ENCODE assay signal across 8 cellular contexts in genomic region chr16:57277586-57277985, GRCh38. TPM values are rescaled to one million over a fixed set of nuclear protein-coding genes. Genes with fewer than 3 reads are reported as not detected.
DNase-seq lines count a peak whose midpoint lies in the region; ATAC-seq and TF ChIP-seq lines count a peak whose summit lies in the region.

No MANE protein-coding gene starts in this region.

- peaks cover 0 to 7% (median 0%) of the 10 kb centered on the region in 3 donors for H3K4me1 ChIP-seq in gastroesophageal sphincter

- H3K27me3 Mint-ChIP-seq in CD14-positive monocyte (ENCODE audit: low read depth in 3 of 3) (peaks cover 15 to 22% (median 21%) of the 10 kb centered on the region in 3 donors), glutamatergic neuron (ENCODE audit: unreplicated experiment) (peaks cover under 1% of the 10 kb centered on the region)
- H3K27me3 Mint-ChIP-seq in activated CD4-positive, alpha-beta memory T cell treated with anti-CD3 and anti-CD28 coated beads, Interleukin-2, amount 10 ng/mL, durations not matched to agents 7 days and 5 days = peaks cover 10% of the 10 kb centered on the region

- H3K27ac ChIP-seq in gastroesophageal sphincter = no peak overlapping the region

- no peak for ATAC-seq in gastroesophageal sphincter
- no peak for ATAC-seq in HG03039 (IDR thresholded peaks at IDR 0.05; ENCODE audit: unreplicated experiment)

- H3K36me3 ChIP-seq in gastroesophageal sphincter = no peaks in the 10 kb centered on the region

- no peak overlapping the region for H3K4me3 ChIP-seq in gastroesophageal sphincter

- no peak for DNase-seq in CD14-positive monocyte (ENCODE audit: low spot score)
- DNase-seq in M059J (ENCODE audit: low read depth) = peak; percentile 95
- peak; percentile 82 for DNase-seq in activated CD4-positive, alpha-beta memory T cell treated with anti-CD3 and anti-CD28 coated beads, Interleukin-2, amount 10 ng/mL, durations not matched to agents 7 days and 5 days
- peak; percentile 38 for DNase-seq in foreskin melanocyte
- no peak for DNase-seq in NCI-H748 treated with DMSO at 0.1 percent for 48 hours (lab: John Stamatoyannopoulos, UW)
- DNase-seq in glutamatergic neuron = no peak

- H3K4me1 Mint-ChIP-seq in CD14-positive monocyte = peaks cover 52% of the 10 kb centered on the region
- peaks cover 48% of the 10 kb centered on the region for H3K4me1 Mint-ChIP-seq in activated CD4-positive, alpha-beta memory T cell treated with anti-CD3 and anti-CD28 coated beads, Interleukin-2, amount 10 ng/mL, durations not matched to agents 7 days and 5 days
- no peaks in the 10 kb centered on the region for H3K4me1 Mint-ChIP-seq in glutamatergic neuron (ENCODE audit: low read depth, unreplicated experiment)

- no peaks in the 10 kb centered on the region for H3K36me3 Mint-ChIP-seq in CD14-positive monocyte
- no peaks in the 10 kb centered on the region for H3K36me3 Mint-ChIP-seq in activated CD4-positive, alpha-beta memory T cell treated with anti-CD3 and anti-CD28 coated beads, Interleukin-2, amount 10 ng/mL, durations not matched to agents 7 days and 5 days (ENCODE audit: low read depth)
- no peaks in the 10 kb centered on the region for H3K36me3 Mint-ChIP-seq in glutamatergic neuron (ENCODE audit: unreplicated experiment)

- POLR2A ChIA-PET in activated CD4-positive, alpha-beta memory T cell treated with anti-CD3 and anti-CD28 coated beads, Interleukin-2, amount 10 ng/mL, durations not matched to agents 7 days and 5 days (lab: Charles Lee) = interaction anchor here (0.7 to 1.6 kb wide), 8 partner anchors 11 to 139 kb away, joined by 3 to 5 read pairs (median 3); partner anchors contain the start of genes ARL2BP and PSME3IP1

- WGBS in gastroesophageal sphincter (ENCODE audit: low coverage in 1 of 2), 2 donors = 43 to 93% methylated on average over 1 of the region's 1 CpG

- TF ChIP-seq CTCF in CD14-positive monocyte (IDR thresholded peaks at IDR 0.05) = no peak
- no peak for TF ChIP-seq CTCF in glutamatergic neuron (IDR thresholded peaks at IDR 0.05; ENCODE audit: partially characterized antibody, unreplicated experiment)
- TF ChIP-seq CTCF in gastroesophageal sphincter (IDR thresholded peaks at IDR 0.05) = no peak

- TF ChIP-seq EP300 in gastroesophageal sphincter (IDR thresholded peaks at IDR 0.05) = no peak

- peaks cover 3% of the 10 kb centered on the region for H3K27me3 ChIP-seq in gastroesophageal sphincter

- H3K27ac Mint-ChIP-seq in CD14-positive monocyte = peak overlapping the region in 4 of 7 donors; percentile 22 to 80 (median 50)
- H3K27ac Mint-ChIP-seq in activated CD4-positive, alpha-beta memory T cell treated with anti-CD3 and anti-CD28 coated beads, Interleukin-2, amount 10 ng/mL, durations not matched to agents 7 days and 5 days = no peak overlapping the region
- H3K27ac Mint-ChIP-seq in glutamatergic neuron (ENCODE audit: unreplicated experiment) = no peak overlapping the region

- H3K4me3 Mint-ChIP-seq in CD14-positive monocyte (peak overlapping the region in 1 of 2 donors; percentile 46), glutamatergic neuron (ENCODE audit: unreplicated experiment) (no peak overlapping the region)
- no peak overlapping the region for H3K4me3 Mint-ChIP-seq in activated CD4-positive, alpha-beta memory T cell treated with anti-CD3 and anti-CD28 coated beads, Interleukin-2, amount 10 ng/mL, durations not matched to agents 7 days and 5 days

- H3K9me3 ChIP-seq in gastroesophageal sphincter = no peaks in the 10 kb centered on the region

- H3K9me3 Mint-ChIP-seq in CD14-positive monocyte = peaks cover 0 to 2% (median 0%) of the 10 kb centered on the region in 7 donors
- H3K9me3 Mint-ChIP-seq in activated CD4-positive, alpha-beta memory T cell treated with anti-CD3 and anti-CD28 coated beads, Interleukin-2, amount 10 ng/mL, durations not matched to agents 7 days and 5 days = no peaks in the 10 kb centered on the region
- H3K9me3 Mint-ChIP-seq in glutamatergic neuron (ENCODE audit: unreplicated experiment) = peaks cover 2% of the 10 kb centered on the region

- TF ChIP-seq POLR2A in gastroesophageal sphincter (IDR thresholded peaks at IDR 0.05) = no peak

- CTCF ChIA-PET in activated CD4-positive, alpha-beta memory T cell treated with anti-CD3 and anti-CD28 coated beads, Interleukin-2, amount 10 ng/mL, durations not matched to agents 7 days and 5 days (lab: Charles Lee) = interaction anchor here (2.1 to 2.2 kb wide), 2 partner anchors 22 to 139 kb away, joined by 5 to 11 read pairs; no protein-coding TSS in a partner anchor

- intact Hi-C loops in CD14-positive monocyte (cut with micrococcal nuclease) = no loop called here

RNA-seq across cellular contexts. Expression of gene PLLP, which starts 6.9 kb away (rescaled TPM):
- under 1 TPM; 0.52 to 0.97 TPM for polyA plus RNA-seq in CD14-positive monocyte
- 0.27 and 0.62 TPM in 2 replicates for total RNA-seq in M059J (2014; rRNA removed; shearing (Covaris generic))
- under 1 TPM in 1 of 2 experiments, not detected in 1; 0.18 TPM for total RNA-seq in activated CD4-positive, alpha-beta memory T cell treated with anti-CD3 and anti-CD28 coated beads, Interleukin-2, amount 10 ng/mL, durations not matched to agents 7 days and 5 days
- total RNA-seq in glutamatergic neuron (ENCODE audit: unreplicated experiment) = not detected
- 10 to 100 TPM in 1 of 4 donors, 1 to 10 TPM in 3; 1.7 to 11.4 (median 5.4) TPM for total RNA-seq in gastroesophageal sphincter

RNA-seq across cellular contexts. Expression of gene ARL2BP, which starts 32.5 kb away (rescaled TPM):
- 10 to 100 TPM; 84.0 to 84.6 TPM for polyA plus RNA-seq in CD14-positive monocyte
- total RNA-seq in M059J (2014; rRNA removed; shearing (Covaris generic)) = 104 and 120 TPM in 2 replicates
- 10 to 100 TPM; 32.8 to 32.9 TPM for total RNA-seq in activated CD4-positive, alpha-beta memory T cell treated with anti-CD3 and anti-CD28 coated beads, Interleukin-2, amount 10 ng/mL, durations not matched to agents 7 days and 5 days
- total RNA-seq in glutamatergic neuron (ENCODE audit: unreplicated experiment) = 38.4 TPM
- 10 to 100 TPM; 52.5 to 82.2 (median 75.8) TPM for total RNA-seq in gastroesophageal sphincter

Comparison
In these comparisons a context has a peak if more than half of its experiments do, and no peak if none do; other contexts are left out.
1. DNase-seq: peak in M059J (single experiment), activated CD4-positive, alpha-beta memory T cell treated with anti-CD3 and anti-CD28 coated beads, Interleukin-2, amount 10 ng/mL, durations not matched to agents 7 days and 5 days (single experiment) and foreskin melanocyte (single experiment); none in CD14-positive monocyte (single experiment), NCI-H748 treated with DMSO at 0.1 percent for 48 hours (single experiment) and glutamatergic neuron (single experiment).
2. H3K27ac Mint-ChIP-seq: peak in CD14-positive monocyte (4 of 7); none in activated CD4-positive, alpha-beta memory T cell treated with anti-CD3 and anti-CD28 coated beads, Interleukin-2, amount 10 ng/mL, durations not matched to agents 7 days and 5 days (single experiment) and glutamatergic neuron (single experiment).